1 cellular context compared by ENCODE assay signal in genomic region chr19:4224470-4224869, GRCh38.
TF ChIP-seq lines count a peak whose summit lies in the region.

No MANE protein-coding gene starts in this region.

TF ChIP-seq in HepG2, 621 proteins besides CTCF, POLR2A, EP300 and RAD21 (continued from another document and continues in another):
- TF ChIP-seq ZHX2 (IDR thresholded peaks at IDR 0.05; ENCODE audit: low read depth) (no peak), ZHX2 (CRISPR knock-in tag; IDR thresholded peaks at IDR 0.05; ENCODE audit: borderline replicate concordance) (no peak), GATA4 (IDR thresholded peaks at IDR 0.05; ENCODE audit: borderline replicate concordance, low read depth) (no peak), GABPB1 (CRISPR knock-in tag; IDR thresholded peaks at IDR 0.05) (no peak), SAP130 (CRISPR knock-in tag; IDR thresholded peaks at IDR 0.05; ENCODE audit: low read depth) (no peak), EEA1 (CRISPR knock-in tag; IDR thresholded peaks at IDR 0.05; ENCODE audit: borderline replicate concordance) (no peak), ZNF782 (CRISPR knock-in tag; IDR thresholded peaks at IDR 0.05; ENCODE audit: borderline replicate concordance) (no peak), ZNF574 (CRISPR knock-in tag; IDR thresholded peaks at IDR 0.05) (no peak), PHF8 (CRISPR knock-in tag; IDR thresholded peaks at IDR 0.05) (no peak), IRX3 (CRISPR knock-in tag; IDR thresholded peaks at IDR 0.05; ENCODE audit: borderline replicate concordance, low read depth) (no peak), HDAC1 (CRISPR knock-in tag; IDR thresholded peaks at IDR 0.05) (peak; percentile 76; the same call in 1 of the 2 replicates), ZNF460 (CRISPR knock-in tag; IDR thresholded peaks at IDR 0.05; ENCODE audit: borderline replicate concordance) (no peak), KAT8 (CRISPR knock-in tag; IDR thresholded peaks at IDR 0.05) (no peak), SOX5 (CRISPR knock-in tag; IDR thresholded peaks at IDR 0.05; ENCODE audit: borderline replicate concordance) (0 out of 2 replicates have a peak, but pooled peaks have one; percentile 14), MEIS2 (CRISPR knock-in tag; IDR thresholded peaks at IDR 0.05) (no peak), ZBTB26 (CRISPR knock-in tag; IDR thresholded peaks at IDR 0.05; ENCODE audit: borderline replicate concordance) (no peak), ZGPAT (CRISPR knock-in tag; IDR thresholded peaks at IDR 0.05) (no peak), KAT2B (IDR thresholded peaks at IDR 0.05; ENCODE audit: borderline replicate concordance, low read depth, low read length) (no peak), PRPF4 (IDR thresholded peaks at IDR 0.05; ENCODE audit: low read depth, low read length, poor library complexity, severe bottlenecking) (no peak), BRD4 (CRISPR knock-in tag; IDR thresholded peaks at IDR 0.05) (no peak), PATZ1 (CRISPR knock-in tag; IDR thresholded peaks at IDR 0.05) (no peak), E2F5 (CRISPR knock-in tag; conservative IDR thresholded peaks at IDR 0.05) (no peak), GPBP1L1 (CRISPR knock-in tag; IDR thresholded peaks at IDR 0.05) (no peak), NFYC (CRISPR knock-in tag; IDR thresholded peaks at IDR 0.05) (no peak), SAFB2 (CRISPR knock-in tag; IDR thresholded peaks at IDR 0.05; ENCODE audit: borderline replicate concordance, low read depth) (0 out of 2 replicates have a peak, but pooled peaks have one; percentile 24), TEAD3 (CRISPR knock-in tag; optimal IDR thresholded peaks at IDR 0.05; ENCODE audit: borderline replicate concordance) (peak; percentile 54), MLX (CRISPR knock-in tag; IDR thresholded peaks at IDR 0.05) (peak; percentile 77), RERE (CRISPR knock-in tag; IDR thresholded peaks at IDR 0.05; ENCODE audit: low read depth) (no peak), MTERF4 (CRISPR knock-in tag; IDR thresholded peaks at IDR 0.05) (no peak)
